In genomic region chr19:46660601-46661019, GRCh38 we compare ENCODE assay signal across 6 cellular contexts. TPM values are rescaled to one million over a fixed set of nuclear protein-coding genes. Genes with fewer than 3 reads are reported as not detected.
DNase-seq lines count a peak whose midpoint lies in the region; ATAC-seq and TF ChIP-seq lines count a peak whose summit lies in the region.

No MANE protein-coding gene starts in this region.

- H3K9me3 ChIP-seq in skeletal muscle tissue (ENCODE audit: control insufficient read depth in 3 of 3, low read length in 3 of 3): no peaks in the 10 kb centered on the region

- H3K36me3 ChIP-seq in skeletal muscle tissue (ENCODE audit: control insufficient read depth in 3 of 3, insufficient read depth in 3 of 3, low read length in 3 of 3): no peaks in the 10 kb centered on the region

- H3K27me3 ChIP-seq in skeletal muscle tissue (ENCODE audit: control insufficient read depth in 3 of 3, insufficient read depth in 3 of 3, low read length in 3 of 3): peaks cover 16 to 21% (median 18%) of the 10 kb centered on the region in 3 donors

- in situ Hi-C loops in GM13976 (cut with MboI; ENCODE audit: low sequenced_read_pairs, unreplicated experiment): loop anchor here (5.0 to 10.0 kb wide), 2 partner anchors 48 to 126 kb away; no protein-coding TSS in a partner anchor

- peak; percentile 70 for DNase-seq in activated effector memory CD4-positive, alpha-beta T cell treated with anti-CD3 and anti-CD28 coated beads, Interleukin-2, amount 50 U/mL, for 16 hours
- DNase-seq in activated effector memory CD4-positive, alpha-beta T cell treated with Interleukin-2 at 50 U/mL for 16 hours: no peak
- DNase-seq in epithelial cell of proximal tubule (ENCODE audit: low read depth): no peak
- no peak for DNase-seq in GM13976 (ENCODE audit: low spot score)

- TF ChIP-seq CTCF in epithelial cell of proximal tubule (conservative IDR thresholded peaks at IDR 0.05; ENCODE audit: low read depth, low read length): no peak
- TF ChIP-seq CTCF in GM13976 (IDR thresholded peaks at IDR 0.05; ENCODE audit: borderline replicate concordance, control extremely low read depth, extremely low read depth, insufficient read depth, missing control alignments): no peak

- peak overlapping the region; percentile 47 for H3K4me3 ChIP-seq in epithelial cell of proximal tubule (ENCODE audit: low read depth, low read length)
- H3K4me3 ChIP-seq in skeletal muscle tissue (ENCODE audit: low read length in 3 of 3): peak overlapping the region; percentile 14 to 74 (median 67)

- H3K9ac ChIP-seq in skeletal muscle tissue (ENCODE audit: low read depth in 1 of 3, low read length in 3 of 3): peak overlapping the region in 2 of 3 donors; percentile 65 to 79

- ATAC-seq in HG02642 (IDR thresholded peaks at IDR 0.05; ENCODE audit: poor library complexity, unreplicated experiment): no peak

- peaks cover 19 to 26% (median 20%) of the 10 kb centered on the region in 3 donors for H3K4me1 ChIP-seq in skeletal muscle tissue (ENCODE audit: control insufficient read depth in 3 of 3, insufficient read depth in 3 of 3, low read length in 3 of 3)

- H3K27ac ChIP-seq in skeletal muscle tissue (ENCODE audit: low read depth, low read length): no peak overlapping the region

RNA-seq across cellular contexts. Expression of gene DACT3, which starts 0.4 kb away (rescaled TPM):
- total RNA-seq in epithelial cell of proximal tubule: not detected in 2 replicates
- total RNA-seq in skeletal muscle tissue: 7.3 TPM

RNA-seq across cellular contexts. Expression of gene GNG8, which starts 24.6 kb away (rescaled TPM):
- total RNA-seq in epithelial cell of proximal tubule (not detected in 2 replicates), skeletal muscle tissue (not detected)

RNA-seq across cellular contexts. Expression of gene PTGIR, which starts 35.7 kb away (rescaled TPM):
- 0.07 and 0.58 TPM in 2 replicates for total RNA-seq in epithelial cell of proximal tubule
- 3.1 TPM for total RNA-seq in skeletal muscle tissue

RNA-seq across cellular contexts. Expression of gene PRKD2, which starts 56.3 kb away (rescaled TPM):
- total RNA-seq in epithelial cell of proximal tubule (28.4 and 36.8 TPM in 2 replicates), skeletal muscle tissue (13.6 TPM)

RNA-seq across cellular contexts. Expression of gene CALM3, which starts 59.5 kb away (rescaled TPM):
- total RNA-seq in epithelial cell of proximal tubule (181 and 304 TPM in 2 replicates), skeletal muscle tissue (55.3 TPM)
